1 cellular context compared by ENCODE assay signal in the genomic region with DNA sequence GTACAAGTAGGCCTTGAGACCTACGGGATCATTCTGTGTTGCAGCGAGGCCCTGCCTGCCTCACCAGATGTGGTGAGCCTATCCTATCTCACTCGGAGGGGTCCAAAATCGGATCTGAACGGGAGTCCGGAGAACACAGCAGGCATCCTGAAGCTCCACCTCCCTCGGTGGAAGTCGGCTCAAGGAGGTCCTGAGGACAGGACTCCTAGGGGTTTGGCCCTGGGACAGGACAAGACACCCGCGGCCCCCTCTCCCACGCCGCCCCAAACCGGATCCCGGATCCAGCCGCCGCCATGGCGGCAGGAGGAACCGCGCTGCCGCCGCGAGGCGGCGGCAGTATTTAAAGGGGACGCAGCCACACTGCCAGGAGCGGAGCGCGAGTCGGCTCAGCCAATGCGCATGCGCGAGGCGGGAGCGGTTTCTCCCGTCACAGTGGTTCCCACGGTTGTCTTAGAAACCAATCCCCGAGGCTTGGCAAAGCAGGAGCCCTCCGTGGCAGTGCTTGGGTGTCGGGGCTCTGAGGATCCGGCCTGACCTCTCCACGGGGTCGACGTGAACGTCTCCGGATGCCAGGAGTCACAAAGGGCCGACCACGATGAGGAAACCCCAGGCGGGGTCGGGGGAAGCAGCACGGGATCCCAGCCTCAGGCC.
TF ChIP-seq lines count a peak whose summit lies in the region.
"Not testable (repeated sequence)": the region's sequence is repeated elsewhere in the genome, so short reads cannot be mapped to it uniquely, and the experiment has no call there.

No MANE protein-coding gene starts in this region.

TF ChIP-seq in K562, 482 proteins besides CTCF, POLR2A, EP300 and RAD21 (continued from another document and continues in another):
- peak; percentile 49; the same call in 1 of the 2 replicates for TF ChIP-seq ZNF592 (IDR thresholded peaks at IDR 0.05)
- TF ChIP-seq POLR2G (IDR thresholded peaks at IDR 0.05; ENCODE audit: low read depth, low read length) = peak; percentile 87
- peak; percentile 48; the same call in 1 of the 2 replicates for TF ChIP-seq PHF8 (IDR thresholded peaks at IDR 0.05; ENCODE audit: borderline replicate concordance, low read length)
- peak; percentile 37; the same call in 1 of the 2 replicates for TF ChIP-seq SMAD4 (CRISPR knock-in tag; conservative IDR thresholded peaks at IDR 0.05)
- TF ChIP-seq L3MBTL2 (IDR thresholded peaks at IDR 0.05) = peak; percentile 93
- peak; percentile 53; the same call in 1 of the 2 replicates for TF ChIP-seq CTBP1 (IDR thresholded peaks at IDR 0.05; ENCODE audit: borderline replicate concordance)
- TF ChIP-seq, protein P1, sequence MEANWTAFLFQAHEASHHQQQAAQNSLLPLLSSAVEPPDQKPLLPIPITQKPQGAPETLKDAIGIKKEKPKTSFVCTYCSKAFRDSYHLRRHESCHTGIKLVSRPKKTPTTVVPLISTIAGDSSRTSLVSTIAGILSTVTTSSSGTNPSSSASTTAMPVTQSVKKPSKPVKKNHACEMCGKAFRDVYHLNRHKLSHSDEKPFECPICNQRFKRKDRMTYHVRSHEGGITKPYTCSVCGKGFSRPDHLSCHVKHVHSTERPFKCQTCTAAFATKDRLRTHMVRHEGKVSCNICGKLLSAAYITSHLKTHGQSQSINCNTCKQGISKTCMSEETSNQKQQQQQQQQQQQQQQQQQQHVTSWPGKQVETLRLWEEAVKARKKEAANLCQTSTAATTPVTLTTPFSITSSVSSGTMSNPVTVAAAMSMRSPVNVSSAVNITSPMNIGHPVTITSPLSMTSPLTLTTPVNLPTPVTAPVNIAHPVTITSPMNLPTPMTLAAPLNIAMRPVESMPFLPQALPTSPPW (CRISPR knock-in tag; IDR thresholded peaks at IDR 0.05) = peak; percentile 50; the same call in 1 of the 2 replicates
- TF ChIP-seq PRDM10 (IDR thresholded peaks at IDR 0.05; ENCODE audit: partially characterized antibody) = peak; percentile 83
- TF ChIP-seq, protein P2, sequence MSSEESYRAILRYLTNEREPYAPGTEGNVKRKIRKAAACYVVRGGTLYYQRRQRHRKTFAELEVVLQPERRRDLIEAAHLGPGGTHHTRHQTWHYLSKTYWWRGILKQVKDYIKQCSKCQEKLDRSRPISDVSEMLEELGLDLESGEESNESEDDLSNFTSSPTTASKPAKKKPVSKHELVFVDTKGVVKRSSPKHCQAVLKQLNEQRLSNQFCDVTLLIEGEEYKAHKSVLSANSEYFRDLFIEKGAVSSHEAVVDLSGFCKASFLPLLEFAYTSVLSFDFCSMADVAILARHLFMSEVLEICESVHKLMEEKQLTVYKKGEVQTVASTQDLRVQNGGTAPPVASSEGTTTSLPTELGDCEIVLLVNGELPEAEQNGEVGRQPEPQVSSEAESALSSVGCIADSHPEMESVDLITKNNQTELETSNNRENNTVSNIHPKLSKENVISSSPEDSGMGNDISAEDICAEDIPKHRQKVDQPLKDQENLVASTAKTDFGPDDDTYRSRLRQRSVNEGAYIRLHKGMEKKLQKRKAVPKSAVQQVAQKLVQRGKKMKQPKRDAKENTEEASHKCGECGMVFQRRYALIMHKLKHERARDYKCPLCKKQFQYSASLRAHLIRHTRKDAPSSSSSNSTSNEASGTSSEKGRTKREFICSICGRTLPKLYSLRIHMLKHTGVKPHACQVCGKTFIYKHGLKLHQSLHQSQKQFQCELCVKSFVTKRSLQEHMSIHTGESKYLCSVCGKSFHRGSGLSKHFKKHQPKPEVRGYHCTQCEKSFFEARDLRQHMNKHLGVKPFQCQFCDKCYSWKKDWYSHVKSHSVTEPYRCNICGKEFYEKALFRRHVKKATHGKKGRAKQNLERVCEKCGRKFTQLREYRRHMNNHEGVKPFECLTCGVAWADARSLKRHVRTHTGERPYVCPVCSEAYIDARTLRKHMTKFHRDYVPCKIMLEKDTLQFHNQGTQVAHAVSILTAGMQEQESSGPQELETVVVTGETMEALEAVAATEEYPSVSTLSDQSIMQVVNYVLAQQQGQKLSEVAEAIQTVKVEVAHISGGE (CRISPR knock-in tag; IDR thresholded peaks at IDR 0.05) = peak in 1 of 3 experiments; percentile 52; a peak in 1 of 6 replicates
- peak; percentile 36 for TF ChIP-seq POLR2B (IDR thresholded peaks at IDR 0.05; ENCODE audit: low read depth, partially characterized antibody)
- TF ChIP-seq PHF20 (IDR thresholded peaks at IDR 0.05; ENCODE audit: partially characterized antibody) = peak; percentile 11
- TF ChIP-seq, protein P3, sequence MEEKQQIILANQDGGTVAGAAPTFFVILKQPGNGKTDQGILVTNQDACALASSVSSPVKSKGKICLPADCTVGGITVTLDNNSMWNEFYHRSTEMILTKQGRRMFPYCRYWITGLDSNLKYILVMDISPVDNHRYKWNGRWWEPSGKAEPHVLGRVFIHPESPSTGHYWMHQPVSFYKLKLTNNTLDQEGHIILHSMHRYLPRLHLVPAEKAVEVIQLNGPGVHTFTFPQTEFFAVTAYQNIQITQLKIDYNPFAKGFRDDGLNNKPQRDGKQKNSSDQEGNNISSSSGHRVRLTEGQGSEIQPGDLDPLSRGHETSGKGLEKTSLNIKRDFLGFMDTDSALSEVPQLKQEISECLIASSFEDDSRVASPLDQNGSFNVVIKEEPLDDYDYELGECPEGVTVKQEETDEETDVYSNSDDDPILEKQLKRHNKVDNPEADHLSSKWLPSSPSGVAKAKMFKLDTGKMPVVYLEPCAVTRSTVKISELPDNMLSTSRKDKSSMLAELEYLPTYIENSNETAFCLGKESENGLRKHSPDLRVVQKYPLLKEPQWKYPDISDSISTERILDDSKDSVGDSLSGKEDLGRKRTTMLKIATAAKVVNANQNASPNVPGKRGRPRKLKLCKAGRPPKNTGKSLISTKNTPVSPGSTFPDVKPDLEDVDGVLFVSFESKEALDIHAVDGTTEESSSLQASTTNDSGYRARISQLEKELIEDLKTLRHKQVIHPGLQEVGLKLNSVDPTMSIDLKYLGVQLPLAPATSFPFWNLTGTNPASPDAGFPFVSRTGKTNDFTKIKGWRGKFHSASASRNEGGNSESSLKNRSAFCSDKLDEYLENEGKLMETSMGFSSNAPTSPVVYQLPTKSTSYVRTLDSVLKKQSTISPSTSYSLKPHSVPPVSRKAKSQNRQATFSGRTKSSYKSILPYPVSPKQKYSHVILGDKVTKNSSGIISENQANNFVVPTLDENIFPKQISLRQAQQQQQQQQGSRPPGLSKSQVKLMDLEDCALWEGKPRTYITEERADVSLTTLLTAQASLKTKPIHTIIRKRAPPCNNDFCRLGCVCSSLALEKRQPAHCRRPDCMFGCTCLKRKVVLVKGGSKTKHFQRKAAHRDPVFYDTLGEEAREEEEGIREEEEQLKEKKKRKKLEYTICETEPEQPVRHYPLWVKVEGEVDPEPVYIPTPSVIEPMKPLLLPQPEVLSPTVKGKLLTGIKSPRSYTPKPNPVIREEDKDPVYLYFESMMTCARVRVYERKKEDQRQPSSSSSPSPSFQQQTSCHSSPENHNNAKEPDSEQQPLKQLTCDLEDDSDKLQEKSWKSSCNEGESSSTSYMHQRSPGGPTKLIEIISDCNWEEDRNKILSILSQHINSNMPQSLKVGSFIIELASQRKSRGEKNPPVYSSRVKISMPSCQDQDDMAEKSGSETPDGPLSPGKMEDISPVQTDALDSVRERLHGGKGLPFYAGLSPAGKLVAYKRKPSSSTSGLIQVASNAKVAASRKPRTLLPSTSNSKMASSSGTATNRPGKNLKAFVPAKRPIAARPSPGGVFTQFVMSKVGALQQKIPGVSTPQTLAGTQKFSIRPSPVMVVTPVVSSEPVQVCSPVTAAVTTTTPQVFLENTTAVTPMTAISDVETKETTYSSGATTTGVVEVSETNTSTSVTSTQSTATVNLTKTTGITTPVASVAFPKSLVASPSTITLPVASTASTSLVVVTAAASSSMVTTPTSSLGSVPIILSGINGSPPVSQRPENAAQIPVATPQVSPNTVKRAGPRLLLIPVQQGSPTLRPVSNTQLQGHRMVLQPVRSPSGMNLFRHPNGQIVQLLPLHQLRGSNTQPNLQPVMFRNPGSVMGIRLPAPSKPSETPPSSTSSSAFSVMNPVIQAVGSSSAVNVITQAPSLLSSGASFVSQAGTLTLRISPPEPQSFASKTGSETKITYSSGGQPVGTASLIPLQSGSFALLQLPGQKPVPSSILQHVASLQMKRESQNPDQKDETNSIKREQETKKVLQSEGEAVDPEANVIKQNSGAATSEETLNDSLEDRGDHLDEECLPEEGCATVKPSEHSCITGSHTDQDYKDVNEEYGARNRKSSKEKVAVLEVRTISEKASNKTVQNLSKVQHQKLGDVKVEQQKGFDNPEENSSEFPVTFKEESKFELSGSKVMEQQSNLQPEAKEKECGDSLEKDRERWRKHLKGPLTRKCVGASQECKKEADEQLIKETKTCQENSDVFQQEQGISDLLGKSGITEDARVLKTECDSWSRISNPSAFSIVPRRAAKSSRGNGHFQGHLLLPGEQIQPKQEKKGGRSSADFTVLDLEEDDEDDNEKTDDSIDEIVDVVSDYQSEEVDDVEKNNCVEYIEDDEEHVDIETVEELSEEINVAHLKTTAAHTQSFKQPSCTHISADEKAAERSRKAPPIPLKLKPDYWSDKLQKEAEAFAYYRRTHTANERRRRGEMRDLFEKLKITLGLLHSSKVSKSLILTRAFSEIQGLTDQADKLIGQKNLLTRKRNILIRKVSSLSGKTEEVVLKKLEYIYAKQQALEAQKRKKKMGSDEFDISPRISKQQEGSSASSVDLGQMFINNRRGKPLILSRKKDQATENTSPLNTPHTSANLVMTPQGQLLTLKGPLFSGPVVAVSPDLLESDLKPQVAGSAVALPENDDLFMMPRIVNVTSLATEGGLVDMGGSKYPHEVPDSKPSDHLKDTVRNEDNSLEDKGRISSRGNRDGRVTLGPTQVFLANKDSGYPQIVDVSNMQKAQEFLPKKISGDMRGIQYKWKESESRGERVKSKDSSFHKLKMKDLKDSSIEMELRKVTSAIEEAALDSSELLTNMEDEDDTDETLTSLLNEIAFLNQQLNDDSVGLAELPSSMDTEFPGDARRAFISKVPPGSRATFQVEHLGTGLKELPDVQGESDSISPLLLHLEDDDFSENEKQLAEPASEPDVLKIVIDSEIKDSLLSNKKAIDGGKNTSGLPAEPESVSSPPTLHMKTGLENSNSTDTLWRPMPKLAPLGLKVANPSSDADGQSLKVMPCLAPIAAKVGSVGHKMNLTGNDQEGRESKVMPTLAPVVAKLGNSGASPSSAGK (IDR thresholded peaks at IDR 0.05) = peak; percentile 89
- TF ChIP-seq CXXC5 (CRISPR knock-in tag; IDR thresholded peaks at IDR 0.05) = peak; percentile 72
- TF ChIP-seq TAF1 (IDR thresholded peaks at IDR 0.05; ENCODE audit: control insufficient read depth, extremely low read depth, insufficient read depth, low read length, severe bottlenecking) = peak; percentile 43
- peak; percentile 37; the same call in 1 of the 2 replicates for TF ChIP-seq ATF7 (IDR thresholded peaks at IDR 0.05)
- peak; percentile 49; the same call in 1 of the 2 replicates for TF ChIP-seq POLR2H (tag; IDR thresholded peaks at IDR 0.05; ENCODE audit: low read depth)
- TF ChIP-seq TOE1 (IDR thresholded peaks at IDR 0.05; ENCODE audit: borderline replicate concordance) = peak; percentile 34; the same call in 1 of the 2 replicates
- TF ChIP-seq TOE1, MYC (CRISPR knock-in tag; IDR thresholded peaks at IDR 0.05; ENCODE audit: borderline replicate concordance, low read depth): not testable (repeated sequence)
- peak; percentile 42; the same call in 1 of the 2 replicates for TF ChIP-seq MYC (IDR thresholded peaks at IDR 0.05; ENCODE audit: low read depth, low read length)
- TF ChIP-seq MAZ (CRISPR knock-in tag; conservative IDR thresholded peaks at IDR 0.05 in 1 of 2, IDR thresholded peaks at IDR 0.05 in 1 of 2) = peak; percentile 28 to 53; a peak in 1 of 4 replicates
